9 cellular contexts compared by ENCODE assay signal in the genomic region with DNA sequence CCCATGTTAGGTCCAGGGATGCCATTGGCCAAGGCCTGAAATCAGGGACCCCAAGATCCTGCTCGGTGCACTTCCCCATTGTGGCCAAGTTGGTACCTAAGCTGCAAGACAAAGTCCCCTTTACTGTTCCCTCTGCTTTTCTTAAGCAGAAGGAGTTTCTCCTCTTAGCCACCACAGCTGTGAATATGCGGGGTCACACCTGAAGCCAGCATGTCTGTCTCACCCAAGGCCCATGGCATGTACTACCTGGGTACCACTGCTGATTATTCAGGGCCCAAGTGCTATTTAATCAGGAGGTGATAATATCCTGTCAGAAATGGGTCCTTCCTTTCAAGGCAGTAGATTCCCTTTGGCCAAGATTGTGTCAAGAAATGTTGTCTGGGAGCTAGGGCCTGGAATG.
"Had no signal": no experiment of that assay in that cellular context is flagged by ENCODE, and none has a peak within 500 bp of the region (broad histone marks: within the 10 kb centered on the region; RNA-seq: fewer than 3 reads in every experiment).

No MANE protein-coding gene starts in this region.

- H3K36me3 Mint-ChIP-seq: IgD-negative memory B cell had no signal

- H3K36me3 ChIP-seq: HAP-1 had no signal

- H3K27ac ChIP-seq: GM23248, HL-60 had no signal

- H3K4me1 Mint-ChIP-seq: IgD-negative memory B cell had no signal

- H3K27me3 Mint-ChIP-seq: IgD-negative memory B cell had no signal

- DNase-seq: GM23248, GOT3, H7, HFFc6 had no signal

- H3K4me3 Mint-ChIP-seq: HFFc6, IgD-negative memory B cell had no signal

- H3K9me3 Mint-ChIP-seq: HFFc6 had no signal

- H3K9ac ChIP-seq: GM23248 had no signal

- H3K4me1 ChIP-seq: HAP-1 had no signal

- H3K27ac Mint-ChIP-seq: HFFc6, IgD-negative memory B cell had no signal

- H3K9me3 ChIP-seq: HAP-1 had no signal

- H3K4me3 ChIP-seq: GM23248, HAP-1 had no signal

- ATAC-seq: HCT116, HepG2 had no signal
